2 cellular contexts compared by ENCODE assay signal in genomic region chr11:64271339-64272132, GRCh38.
TF ChIP-seq lines count a peak whose summit lies in the region.

No MANE protein-coding gene starts in this region.

TF ChIP-seq in IMR-90, 13 proteins besides CTCF, POLR2A, EP300 and RAD21:
- TF ChIP-seq ELK1 (IDR thresholded peaks at IDR 0.05; ENCODE audit: borderline replicate concordance, low read depth, low read length), result no peak
- peak; percentile 40; the same call in 1 of the 2 replicates for TF ChIP-seq MAZ (IDR thresholded peaks at IDR 0.05; ENCODE audit: borderline replicate concordance, low read depth, low read length)
- no peak; the same call in 1 of the 2 replicates for TF ChIP-seq FOS (IDR thresholded peaks at IDR 0.05; ENCODE audit: low read depth, low read length)
- no peak for TF ChIP-seq CEBPB (IDR thresholded peaks at IDR 0.05; ENCODE audit: low read depth, low read length)
- no peak for TF ChIP-seq NFE2L2 (IDR thresholded peaks at IDR 0.05; ENCODE audit: low read depth, low read length)
- no peak for TF ChIP-seq SMC3 (IDR thresholded peaks at IDR 0.05; ENCODE audit: low read depth, low read length)

TF ChIP-seq in PFSK-1, 5 proteins besides CTCF, POLR2A, EP300 and RAD21:
- TF ChIP-seq SIN3A (IDR thresholded peaks at IDR 0.05; ENCODE audit: borderline replicate concordance, insufficient read depth, low read length), result no peak
- 0 out of 2 replicates have a peak, but pooled peaks have one; percentile 25 for TF ChIP-seq TAF1 (IDR thresholded peaks at IDR 0.05; ENCODE audit: borderline replicate concordance, insufficient read depth, low read length)
- TF ChIP-seq REST (IDR thresholded peaks at IDR 0.05; ENCODE audit: insufficient read depth in 1 of 2, low read depth in 2 of 2, low read length in 2 of 2), result no peak
- TF ChIP-seq FOXP2 (optimal IDR thresholded peaks at IDR 0.05; ENCODE audit: borderline replicate concordance, extremely low read depth, extremely low read length, insufficient read depth), result no peak
- TF ChIP-seq POLR2AphosphoS5 (IDR thresholded peaks at IDR 0.05; ENCODE audit: low read depth, low read length), result peak; percentile 66; the same call in 1 of the 2 replicates
